ENCODE assay signal across 1 cellular context in the genomic region with DNA sequence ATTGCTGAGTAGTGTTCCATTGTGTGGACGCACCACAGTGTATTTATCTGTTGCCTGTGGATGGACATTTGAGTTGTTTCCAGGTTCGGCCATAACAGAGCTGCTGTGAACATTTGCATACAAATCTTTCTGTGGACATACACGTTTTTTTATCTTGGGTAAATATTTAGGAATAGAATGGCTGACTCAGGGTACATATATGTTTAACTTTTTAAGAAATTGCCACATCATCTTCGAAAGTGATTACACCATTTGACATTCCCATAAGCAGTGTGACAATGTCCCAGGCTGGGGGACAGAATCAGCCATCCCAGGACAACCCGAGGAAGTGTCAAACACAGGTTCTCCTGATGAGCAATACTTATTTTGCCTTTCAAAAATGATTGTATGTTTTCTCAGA.
TF ChIP-seq lines count a peak whose summit lies in the region.

No MANE protein-coding gene starts in this region.

TF ChIP-seq in HepG2, 621 proteins besides CTCF, POLR2A, EP300 and RAD21 (continued from another document):
- TF ChIP-seq SOX13 (IDR thresholded peaks at IDR 0.05), result no peak
- TF ChIP-seq SOX13 (CRISPR knock-in tag; conservative IDR thresholded peaks at IDR 0.05 in 1 of 2, IDR thresholded peaks at IDR 0.05 in 1 of 2), result peak in 1 of 2 experiments; percentile 31; a peak in 1 of 4 replicates
- TF ChIP-seq, protein P1, sequence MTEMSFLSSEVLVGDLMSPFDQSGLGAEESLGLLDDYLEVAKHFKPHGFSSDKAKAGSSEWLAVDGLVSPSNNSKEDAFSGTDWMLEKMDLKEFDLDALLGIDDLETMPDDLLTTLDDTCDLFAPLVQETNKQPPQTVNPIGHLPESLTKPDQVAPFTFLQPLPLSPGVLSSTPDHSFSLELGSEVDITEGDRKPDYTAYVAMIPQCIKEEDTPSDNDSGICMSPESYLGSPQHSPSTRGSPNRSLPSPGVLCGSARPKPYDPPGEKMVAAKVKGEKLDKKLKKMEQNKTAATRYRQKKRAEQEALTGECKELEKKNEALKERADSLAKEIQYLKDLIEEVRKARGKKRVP (CRISPR knock-in tag; IDR thresholded peaks at IDR 0.05), result peak in 1 of 2 experiments; percentile 68; a peak in 2 of 4 replicates
- TF ChIP-seq, protein P2, sequence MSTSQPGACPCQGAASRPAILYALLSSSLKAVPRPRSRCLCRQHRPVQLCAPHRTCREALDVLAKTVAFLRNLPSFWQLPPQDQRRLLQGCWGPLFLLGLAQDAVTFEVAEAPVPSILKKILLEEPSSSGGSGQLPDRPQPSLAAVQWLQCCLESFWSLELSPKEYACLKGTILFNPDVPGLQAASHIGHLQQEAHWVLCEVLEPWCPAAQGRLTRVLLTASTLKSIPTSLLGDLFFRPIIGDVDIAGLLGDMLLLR (CRISPR knock-in tag; IDR thresholded peaks at IDR 0.05), result no peak
- no peak for TF ChIP-seq FOXP1 (IDR thresholded peaks at IDR 0.05)
- peak; percentile 31; the same call in 1 of the 2 replicates for TF ChIP-seq FOXP1 (CRISPR knock-in tag; IDR thresholded peaks at IDR 0.05)
- TF ChIP-seq, protein P3, sequence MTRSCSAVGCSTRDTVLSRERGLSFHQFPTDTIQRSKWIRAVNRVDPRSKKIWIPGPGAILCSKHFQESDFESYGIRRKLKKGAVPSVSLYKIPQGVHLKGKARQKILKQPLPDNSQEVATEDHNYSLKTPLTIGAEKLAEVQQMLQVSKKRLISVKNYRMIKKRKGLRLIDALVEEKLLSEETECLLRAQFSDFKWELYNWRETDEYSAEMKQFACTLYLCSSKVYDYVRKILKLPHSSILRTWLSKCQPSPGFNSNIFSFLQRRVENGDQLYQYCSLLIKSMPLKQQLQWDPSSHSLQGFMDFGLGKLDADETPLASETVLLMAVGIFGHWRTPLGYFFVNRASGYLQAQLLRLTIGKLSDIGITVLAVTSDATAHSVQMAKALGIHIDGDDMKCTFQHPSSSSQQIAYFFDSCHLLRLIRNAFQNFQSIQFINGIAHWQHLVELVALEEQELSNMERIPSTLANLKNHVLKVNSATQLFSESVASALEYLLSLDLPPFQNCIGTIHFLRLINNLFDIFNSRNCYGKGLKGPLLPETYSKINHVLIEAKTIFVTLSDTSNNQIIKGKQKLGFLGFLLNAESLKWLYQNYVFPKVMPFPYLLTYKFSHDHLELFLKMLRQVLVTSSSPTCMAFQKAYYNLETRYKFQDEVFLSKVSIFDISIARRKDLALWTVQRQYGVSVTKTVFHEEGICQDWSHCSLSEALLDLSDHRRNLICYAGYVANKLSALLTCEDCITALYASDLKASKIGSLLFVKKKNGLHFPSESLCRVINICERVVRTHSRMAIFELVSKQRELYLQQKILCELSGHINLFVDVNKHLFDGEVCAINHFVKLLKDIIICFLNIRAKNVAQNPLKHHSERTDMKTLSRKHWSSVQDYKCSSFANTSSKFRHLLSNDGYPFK (CRISPR knock-in tag; IDR thresholded peaks at IDR 0.05; ENCODE audit: borderline replicate concordance), result no peak
- TF ChIP-seq NFE2 (CRISPR knock-in tag; IDR thresholded peaks at IDR 0.05), result no peak
- TF ChIP-seq MAFF (IDR thresholded peaks at IDR 0.05; ENCODE audit: low read depth, low read length), result peak; percentile 80
- TF ChIP-seq BHLHE40 (IDR thresholded peaks at IDR 0.05; ENCODE audit: low read length), result peak; percentile 58
- peak; percentile 51; the same call in 1 of the 2 replicates for TF ChIP-seq FOXA3 (CRISPR knock-in tag; IDR thresholded peaks at IDR 0.05)
- TF ChIP-seq SOX6 (IDR thresholded peaks at IDR 0.05), result no peak
- peak; percentile 57; the same call in 1 of the 2 replicates for TF ChIP-seq SOX6 (CRISPR knock-in tag; IDR thresholded peaks at IDR 0.05)
- TF ChIP-seq PHF5A (CRISPR knock-in tag; IDR thresholded peaks at IDR 0.05; ENCODE audit: low read depth, unreplicated experiment), result no peak
- no peak for TF ChIP-seq NCOA2 (CRISPR knock-in tag; IDR thresholded peaks at IDR 0.05)
- peak; percentile 51; the same call in 1 of the 2 replicates for TF ChIP-seq SOX5 (CRISPR knock-in tag; IDR thresholded peaks at IDR 0.05; ENCODE audit: borderline replicate concordance)
- TF ChIP-seq RBM39 (IDR thresholded peaks at IDR 0.05; ENCODE audit: low read depth, low read length, poor library complexity, severe bottlenecking), result no peak
- peak; percentile 73 for TF ChIP-seq CEBPB (IDR thresholded peaks at IDR 0.05; ENCODE audit: borderline replicate concordance, low read depth, low read length)
- TF ChIP-seq ZNF121 (CRISPR knock-in tag; IDR thresholded peaks at IDR 0.05), result no peak
- no peak for TF ChIP-seq GATA4 (IDR thresholded peaks at IDR 0.05; ENCODE audit: borderline replicate concordance, low read depth)
- no peak for TF ChIP-seq NR2F6 (IDR thresholded peaks at IDR 0.05)
- no peak for TF ChIP-seq NR2F6 (CRISPR knock-in tag; IDR thresholded peaks at IDR 0.05)
- TF ChIP-seq FOSL2 (CRISPR knock-in tag; IDR thresholded peaks at IDR 0.05), result peak; percentile 83
- peak; percentile 39; the same call in 1 of the 2 replicates for TF ChIP-seq SAP130 (CRISPR knock-in tag; IDR thresholded peaks at IDR 0.05; ENCODE audit: low read depth)
- TF ChIP-seq THAP11 (CRISPR knock-in tag; IDR thresholded peaks at IDR 0.05), result 0 out of 2 replicates have a peak, but pooled peaks have one; percentile 12
- TF ChIP-seq ZNF101 (CRISPR knock-in tag; IDR thresholded peaks at IDR 0.05; ENCODE audit: borderline replicate concordance, low read depth), result no peak
- TF ChIP-seq NFE2L2 (IDR thresholded peaks at IDR 0.05; ENCODE audit: low read length), result peak; percentile 41; the same call in 1 of the 2 replicates
- TF ChIP-seq, protein P4, sequence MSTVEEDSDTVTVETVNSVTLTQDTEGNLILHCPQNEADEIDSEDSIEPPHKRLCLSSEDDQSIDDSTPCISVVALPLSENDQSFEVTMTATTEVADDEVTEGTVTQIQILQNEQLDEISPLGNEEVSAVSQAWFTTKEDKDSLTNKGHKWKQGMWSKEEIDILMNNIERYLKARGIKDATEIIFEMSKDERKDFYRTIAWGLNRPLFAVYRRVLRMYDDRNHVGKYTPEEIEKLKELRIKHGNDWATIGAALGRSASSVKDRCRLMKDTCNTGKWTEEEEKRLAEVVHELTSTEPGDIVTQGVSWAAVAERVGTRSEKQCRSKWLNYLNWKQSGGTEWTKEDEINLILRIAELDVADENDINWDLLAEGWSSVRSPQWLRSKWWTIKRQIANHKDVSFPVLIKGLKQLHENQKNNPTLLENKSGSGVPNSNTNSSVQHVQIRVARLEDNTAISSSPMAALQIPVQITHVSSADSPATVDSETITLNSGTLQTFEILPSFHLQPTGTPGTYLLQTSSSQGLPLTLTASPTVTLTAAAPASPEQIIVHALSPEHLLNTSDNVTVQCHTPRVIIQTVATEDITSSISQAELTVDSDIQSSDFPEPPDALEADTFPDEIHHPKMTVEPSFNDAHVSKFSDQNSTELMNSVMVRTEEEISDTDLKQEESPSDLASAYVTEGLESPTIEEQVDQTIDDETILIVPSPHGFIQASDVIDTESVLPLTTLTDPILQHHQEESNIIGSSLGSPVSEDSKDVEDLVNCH (CRISPR knock-in tag; IDR thresholded peaks at IDR 0.05), result no peak
- TF ChIP-seq SMC3 (IDR thresholded peaks at IDR 0.05; ENCODE audit: low read length), result 0 out of 2 replicates have a peak, but pooled peaks have one; percentile 4
- TF ChIP-seq, protein P5, sequence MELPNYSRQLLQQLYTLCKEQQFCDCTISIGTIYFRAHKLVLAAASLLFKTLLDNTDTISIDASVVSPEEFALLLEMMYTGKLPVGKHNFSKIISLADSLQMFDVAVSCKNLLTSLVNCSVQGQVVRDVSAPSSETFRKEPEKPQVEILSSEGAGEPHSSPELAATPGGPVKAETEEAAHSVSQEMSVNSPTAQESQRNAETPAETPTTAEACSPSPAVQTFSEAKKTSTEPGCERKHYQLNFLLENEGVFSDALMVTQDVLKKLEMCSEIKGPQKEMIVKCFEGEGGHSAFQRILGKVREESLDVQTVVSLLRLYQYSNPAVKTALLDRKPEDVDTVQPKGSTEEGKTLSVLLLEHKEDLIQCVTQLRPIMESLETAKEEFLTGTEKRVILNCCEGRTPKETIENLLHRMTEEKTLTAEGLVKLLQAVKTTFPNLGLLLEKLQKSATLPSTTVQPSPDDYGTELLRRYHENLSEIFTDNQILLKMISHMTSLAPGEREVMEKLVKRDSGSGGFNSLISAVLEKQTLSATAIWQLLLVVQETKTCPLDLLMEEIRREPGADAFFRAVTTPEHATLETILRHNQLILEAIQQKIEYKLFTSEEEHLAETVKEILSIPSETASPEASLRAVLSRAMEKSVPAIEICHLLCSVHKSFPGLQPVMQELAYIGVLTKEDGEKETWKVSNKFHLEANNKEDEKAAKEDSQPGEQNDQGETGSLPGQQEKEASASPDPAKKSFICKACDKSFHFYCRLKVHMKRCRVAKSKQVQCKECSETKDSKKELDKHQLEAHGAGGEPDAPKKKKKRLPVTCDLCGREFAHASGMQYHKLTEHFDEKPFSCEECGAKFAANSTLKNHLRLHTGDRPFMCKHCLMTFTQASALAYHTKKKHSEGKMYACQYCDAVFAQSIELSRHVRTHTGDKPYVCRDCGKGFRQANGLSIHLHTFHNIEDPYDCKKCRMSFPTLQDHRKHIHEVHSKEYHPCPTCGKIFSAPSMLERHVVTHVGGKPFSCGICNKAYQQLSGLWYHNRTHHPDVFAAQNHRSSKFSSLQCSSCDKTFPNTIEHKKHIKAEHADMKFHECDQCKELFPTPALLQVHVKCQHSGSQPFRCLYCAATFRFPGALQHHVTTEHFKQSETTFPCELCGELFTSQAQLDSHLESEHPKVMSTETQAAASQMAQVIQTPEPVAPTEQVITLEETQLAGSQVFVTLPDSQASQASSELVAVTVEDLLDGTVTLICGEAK (IDR thresholded peaks at IDR 0.05), result no peak
- TF ChIP-seq, protein P5 (CRISPR knock-in tag; IDR thresholded peaks at IDR 0.05), result no peak
- no peak for TF ChIP-seq SIN3B (IDR thresholded peaks at IDR 0.05; ENCODE audit: low read length)
- TF ChIP-seq KAT7 (CRISPR knock-in tag; IDR thresholded peaks at IDR 0.05; ENCODE audit: borderline replicate concordance), result no peak
- TF ChIP-seq RFX3 (CRISPR knock-in tag; IDR thresholded peaks at IDR 0.05), result no peak
- TF ChIP-seq DMAP1 (CRISPR knock-in tag; IDR thresholded peaks at IDR 0.05), result no peak
- 0 out of 4 replicates have a peak, but pooled peaks of 1 of the 2 experiments have one; percentile 33 for TF ChIP-seq KLF16 (CRISPR knock-in tag; IDR thresholded peaks at IDR 0.05)
- TF ChIP-seq BCL6 (CRISPR knock-in tag; IDR thresholded peaks at IDR 0.05), result peak; percentile 86
